ENCODE assay signal across 18 cellular contexts in the genomic region with DNA sequence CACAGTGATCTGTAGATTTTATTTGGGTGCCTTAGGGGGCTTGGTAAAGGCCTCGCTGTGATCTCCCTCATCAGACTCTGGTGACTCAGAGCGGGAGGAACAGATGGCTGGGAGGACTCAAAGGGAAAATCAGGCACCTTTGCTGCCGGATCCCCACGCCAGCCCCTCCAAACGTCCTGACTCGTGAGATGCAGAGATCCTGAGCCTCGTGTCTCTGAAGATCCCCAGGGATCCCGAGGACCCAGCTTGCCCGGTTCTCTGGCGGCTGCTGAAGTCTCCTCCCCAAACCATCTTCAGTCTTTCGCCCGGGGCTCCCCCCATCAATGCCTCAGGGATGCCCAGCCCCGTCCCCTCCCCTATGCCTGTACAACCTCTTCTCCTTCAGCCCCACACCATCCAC. TPM values are rescaled to one million over a fixed set of nuclear protein-coding genes. Genes with fewer than 3 reads are reported as not detected.
A peak's percentile ranks its signal among the peaks of the same experiment; 100 is the strongest.
DNase-seq lines count a peak whose midpoint lies in the region; ATAC-seq and TF ChIP-seq lines count a peak whose summit lies in the region.
"Had no signal": no experiment of that assay in that cellular context is flagged by ENCODE, and none has a peak within 500 bp of the region (broad histone marks: within the 10 kb centered on the region; RNA-seq: fewer than 3 reads in every experiment).

No MANE protein-coding gene starts in this region.

- DNase-seq in SK-N-SH (peak; percentile 34), Daoy (ENCODE audit: low read depth) (peak; percentile 1), WERI-Rb-1 (peak; percentile 24), posterior vena cava (ENCODE audit: low spot score) (peak; percentile 52), KG1 (lab: John Stamatoyannopoulos, UW) (no peak), NCI-H1930 (lab: John Stamatoyannopoulos, UW) (no peak)
- DNase-seq: IMR-90, NCI-H1105, NCI-H187, SHP77 treated with DMSO at 0.1 percent for 48 hours had no signal

- H4K20me1 ChIP-seq in SK-N-SH (ENCODE audit: insufficient read depth): no peaks in the 10 kb centered on the region

- WGBS in SK-N-SH (ENCODE audit: low lambda C conversion rate): 64% methylated on average over 11 of the region's 13 CpGs

- no peaks in the 10 kb centered on the region for H3F3A ChIP-seq in SK-N-SH (replicated peaks; ENCODE audit: insufficient read depth)

- H3K36me3 ChIP-seq in SK-N-SH (replicated peaks in 1 of 2; ENCODE audit: control insufficient read depth in 1 of 2, insufficient read depth in 2 of 2, low read length in 1 of 2): no peaks in the 10 kb centered on the region
- H3K36me3 ChIP-seq in WERI-Rb-1: no peaks in the 10 kb centered on the region
- H3K36me3 ChIP-seq: HAP-1, Peyer's patch had no signal

- H3K4me3 ChIP-seq in SK-N-SH (ENCODE audit: low read depth in 2 of 2, low read length in 1 of 2): no peak overlapping the region
- no peak overlapping the region for H3K4me3 ChIP-seq in WERI-Rb-1 (ENCODE audit: low read depth, low read length)
- H3K4me3 ChIP-seq: HAP-1, Peyer's patch had no signal

- ATAC-seq in SK-N-SH treated with all-trans-retinoic acid at 6 μM for 48 hours: no peak
- no peak for ATAC-seq in HG03280 (IDR thresholded peaks at IDR 0.05; ENCODE audit: unreplicated experiment)

- TF ChIP-seq EP300 in SK-N-SH (IDR thresholded peaks at IDR 0.05; ENCODE audit: borderline replicate concordance in 1 of 2, low read depth in 1 of 2, low read length in 1 of 2): no peak

- TF ChIP-seq CTCF in SK-N-SH (IDR thresholded peaks at IDR 0.05): no peak
- TF ChIP-seq CTCF in WERI-Rb-1 (IDR thresholded peaks at IDR 0.05; ENCODE audit: low read depth, low read length): no peak

- H3K27me3 ChIP-seq in SK-N-SH (ENCODE audit: insufficient read depth) (peaks cover 14% of the 10 kb centered on the region; the same call in 1 of the 2 replicates), WERI-Rb-1 (ENCODE audit: insufficient read depth, low read depth, severe bottlenecking) (no peaks in the 10 kb centered on the region)
- H3K27me3 ChIP-seq: Peyer's patch had no signal

- CTCF ChIA-PET in SK-N-SH (lab: Yijun Ruan, JAX): interaction anchor here (1.4 kb wide), 1 partner anchor 97 kb away, joined by 4 read pairs; no protein-coding TSS in a partner anchor

- H3K9ac ChIP-seq in SK-N-SH: no peak overlapping the region

- intact Hi-C loops in posterior vena cava (cut with DNase I): no loop called here

- no peak overlapping the region for H3K27ac ChIP-seq in SK-N-SH (ENCODE audit: low read depth in 2 of 2, low read length in 1 of 2)
- no peak overlapping the region for H3K27ac ChIP-seq in WERI-Rb-1
- H3K27ac ChIP-seq: Peyer's patch had no signal

- H3K9me3 ChIP-seq in SK-N-SH: no peaks in the 10 kb centered on the region
- H3K9me3 ChIP-seq in WERI-Rb-1 (ENCODE audit: severe bottlenecking): no peaks in the 10 kb centered on the region
- H3K9me3 ChIP-seq: HAP-1, Peyer's patch had no signal

- H3K79me2 ChIP-seq in SK-N-SH (ENCODE audit: insufficient read depth): no peaks in the 10 kb centered on the region

- no peaks in the 10 kb centered on the region for H3K9me2 ChIP-seq in SK-N-SH

- no peak overlapping the region for H2AFZ ChIP-seq in SK-N-SH (ENCODE audit: low read depth)

- H3K4me2 ChIP-seq in SK-N-SH: no peak overlapping the region

- POLR2A ChIA-PET in SK-N-SH (lab: Yijun Ruan, JAX): no interaction called here

- TF ChIP-seq RAD21 in SK-N-SH (IDR thresholded peaks at IDR 0.05; ENCODE audit: low read length): no peak

- peaks cover 0 to 13% of the 10 kb centered on the region in 2 experiments; a peak in 1 of 4 replicates for H3K4me1 ChIP-seq in SK-N-SH (ENCODE audit: control insufficient read depth in 1 of 2, insufficient read depth in 2 of 2, low read depth in 1 of 2, low read length in 1 of 2)
- H3K4me1 ChIP-seq: HAP-1 had no signal

TF ChIP-seq in SK-N-SH, 30 proteins besides CTCF, POLR2A, EP300 and RAD21 (continues in another document):
- no peak for TF ChIP-seq TEAD4 (IDR thresholded peaks at IDR 0.05; ENCODE audit: borderline replicate concordance, insufficient read depth)
- no peak for TF ChIP-seq CHD2 (IDR thresholded peaks at IDR 0.05; ENCODE audit: low read length, partially characterized antibody)
- TF ChIP-seq, protein P1, sequence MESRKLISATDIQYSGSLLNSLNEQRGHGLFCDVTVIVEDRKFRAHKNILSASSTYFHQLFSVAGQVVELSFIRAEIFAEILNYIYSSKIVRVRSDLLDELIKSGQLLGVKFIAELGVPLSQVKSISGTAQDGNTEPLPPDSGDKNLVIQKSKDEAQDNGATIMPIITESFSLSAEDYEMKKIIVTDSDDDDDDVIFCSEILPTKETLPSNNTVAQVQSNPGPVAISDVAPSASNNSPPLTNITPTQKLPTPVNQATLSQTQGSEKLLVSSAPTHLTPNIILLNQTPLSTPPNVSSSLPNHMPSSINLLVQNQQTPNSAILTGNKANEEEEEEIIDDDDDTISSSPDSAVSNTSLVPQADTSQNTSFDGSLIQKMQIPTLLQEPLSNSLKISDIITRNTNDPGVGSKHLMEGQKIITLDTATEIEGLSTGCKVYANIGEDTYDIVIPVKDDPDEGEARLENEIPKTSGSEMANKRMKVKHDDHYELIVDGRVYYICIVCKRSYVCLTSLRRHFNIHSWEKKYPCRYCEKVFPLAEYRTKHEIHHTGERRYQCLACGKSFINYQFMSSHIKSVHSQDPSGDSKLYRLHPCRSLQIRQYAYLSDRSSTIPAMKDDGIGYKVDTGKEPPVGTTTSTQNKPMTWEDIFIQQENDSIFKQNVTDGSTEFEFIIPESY (IDR thresholded peaks at IDR 0.05; ENCODE audit: borderline replicate concordance, low read depth): no peak
- TF ChIP-seq EZH2phosphoT487 (IDR thresholded peaks at IDR 0.05; ENCODE audit: borderline replicate concordance, low read depth): no peak
- no peak for TF ChIP-seq GATA2 (CRISPR knock-in tag; IDR thresholded peaks at IDR 0.05)
- no peak for TF ChIP-seq JUND (IDR thresholded peaks at IDR 0.05)
- TF ChIP-seq MEF2A (IDR thresholded peaks at IDR 0.05; ENCODE audit: borderline replicate concordance, low read depth): no peak
- no peak for TF ChIP-seq RXRA (IDR thresholded peaks at IDR 0.05; ENCODE audit: borderline replicate concordance, low read depth)
- TF ChIP-seq POLR2AphosphoS5 (IDR thresholded peaks at IDR 0.05; ENCODE audit: low read depth, low read length): no peak
- TF ChIP-seq FOXJ3 (CRISPR knock-in tag; IDR thresholded peaks at IDR 0.05): no peak
- TF ChIP-seq, protein P2, sequence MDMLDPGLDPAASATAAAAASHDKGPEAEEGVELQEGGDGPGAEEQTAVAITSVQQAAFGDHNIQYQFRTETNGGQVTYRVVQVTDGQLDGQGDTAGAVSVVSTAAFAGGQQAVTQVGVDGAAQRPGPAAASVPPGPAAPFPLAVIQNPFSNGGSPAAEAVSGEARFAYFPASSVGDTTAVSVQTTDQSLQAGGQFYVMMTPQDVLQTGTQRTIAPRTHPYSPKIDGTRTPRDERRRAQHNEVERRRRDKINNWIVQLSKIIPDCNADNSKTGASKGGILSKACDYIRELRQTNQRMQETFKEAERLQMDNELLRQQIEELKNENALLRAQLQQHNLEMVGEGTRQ (IDR thresholded peaks at IDR 0.05; ENCODE audit: borderline replicate concordance, low read depth, low read length): no peak

TF ChIP-seq in SK-N-SH treated with all-trans-retinoic acid at 6 μM for 48 hours, 23 proteins besides CTCF, POLR2A, EP300 and RAD21 (continues in another document):
- TF ChIP-seq OSR1 (CRISPR knock-in tag; IDR thresholded peaks at IDR 0.05): no peak
- no peak for TF ChIP-seq ZNF70 (CRISPR knock-in tag; IDR thresholded peaks at IDR 0.05)
- TF ChIP-seq SNAI2 (CRISPR knock-in tag; IDR thresholded peaks at IDR 0.05): no peak
- no peak for TF ChIP-seq BACH2 (CRISPR knock-in tag; IDR thresholded peaks at IDR 0.05; ENCODE audit: borderline replicate concordance)
- TF ChIP-seq RARB (CRISPR knock-in tag; IDR thresholded peaks at IDR 0.05): no peak
- TF ChIP-seq ZNF565 (CRISPR knock-in tag; conservative IDR thresholded peaks at IDR 0.05; ENCODE audit: low read depth): no peak
- TF ChIP-seq, protein P3, sequence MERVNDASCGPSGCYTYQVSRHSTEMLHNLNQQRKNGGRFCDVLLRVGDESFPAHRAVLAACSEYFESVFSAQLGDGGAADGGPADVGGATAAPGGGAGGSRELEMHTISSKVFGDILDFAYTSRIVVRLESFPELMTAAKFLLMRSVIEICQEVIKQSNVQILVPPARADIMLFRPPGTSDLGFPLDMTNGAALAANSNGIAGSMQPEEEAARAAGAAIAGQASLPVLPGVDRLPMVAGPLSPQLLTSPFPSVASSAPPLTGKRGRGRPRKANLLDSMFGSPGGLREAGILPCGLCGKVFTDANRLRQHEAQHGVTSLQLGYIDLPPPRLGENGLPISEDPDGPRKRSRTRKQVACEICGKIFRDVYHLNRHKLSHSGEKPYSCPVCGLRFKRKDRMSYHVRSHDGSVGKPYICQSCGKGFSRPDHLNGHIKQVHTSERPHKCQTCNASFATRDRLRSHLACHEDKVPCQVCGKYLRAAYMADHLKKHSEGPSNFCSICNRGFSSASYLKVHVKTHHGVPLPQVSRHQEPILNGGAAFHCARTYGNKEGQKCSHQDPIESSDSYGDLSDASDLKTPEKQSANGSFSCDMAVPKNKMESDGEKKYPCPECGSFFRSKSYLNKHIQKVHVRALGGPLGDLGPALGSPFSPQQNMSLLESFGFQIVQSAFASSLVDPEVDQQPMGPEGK (CRISPR knock-in tag; IDR thresholded peaks at IDR 0.05; ENCODE audit: borderline replicate concordance): no peak
- TF ChIP-seq ZC3H10 (CRISPR knock-in tag; IDR thresholded peaks at IDR 0.05): no peak

RNA-seq across cellular contexts. Expression of a gene that starts 32.8 kb away (rescaled TPM):
- 0.31 and 0.36 TPM in 2 replicates for polyA plus RNA-seq in SK-N-SH (2012; rRNA removed)
- 0.09 and 0.20 TPM in 2 replicates for polyA plus RNA-seq in SK-N-SH (2012; cell fraction: cytosol; rRNA removed)
- polyA plus RNA-seq in SK-N-SH (2012; cell fraction: nucleus; rRNA removed): 2.6 and 3.3 TPM in 2 replicates
- not detected in 2 replicates for total RNA-seq in Daoy (2014; rRNA removed; shearing (Covaris generic))
- 1 to 10 TPM; 3.8 to 9.4 TPM for total RNA-seq in posterior vena cava
- total RNA-seq: HT1080, IMR-90, LHCN-M2 had no signal

RNA-seq across cellular contexts. Expression of a gene that starts 58.1 kb away (rescaled TPM):
- polyA plus RNA-seq in SK-N-SH (2012; rRNA removed): 0.06 and 0.07 TPM in 2 replicates
- 0.05 TPM in 2 replicates for polyA plus RNA-seq in SK-N-SH (2012; cell fraction: cytosol; rRNA removed)
- 0.04 TPM in 1 of 2 replicates, not detected in the other for polyA plus RNA-seq in SK-N-SH (2012; cell fraction: nucleus; rRNA removed)
- not detected in 2 replicates for total RNA-seq in Daoy (2014; rRNA removed; shearing (Covaris generic))
- not detected for total RNA-seq in posterior vena cava
- total RNA-seq: A172, IMR-90, LHCN-M2 had no signal
- polyA plus RNA-seq: BJ, IMR-90 had no signal

Comparison
In these comparisons a context has a peak if more than half of its experiments do, and no peak if none do; other contexts are left out.
1. DNase-seq: peak in SK-N-SH (single experiment), Daoy (single experiment), WERI-Rb-1 (single experiment) and posterior vena cava (single experiment); none in KG1 (single experiment) and NCI-H1930 (0 of 2).